In the genomic region with DNA sequence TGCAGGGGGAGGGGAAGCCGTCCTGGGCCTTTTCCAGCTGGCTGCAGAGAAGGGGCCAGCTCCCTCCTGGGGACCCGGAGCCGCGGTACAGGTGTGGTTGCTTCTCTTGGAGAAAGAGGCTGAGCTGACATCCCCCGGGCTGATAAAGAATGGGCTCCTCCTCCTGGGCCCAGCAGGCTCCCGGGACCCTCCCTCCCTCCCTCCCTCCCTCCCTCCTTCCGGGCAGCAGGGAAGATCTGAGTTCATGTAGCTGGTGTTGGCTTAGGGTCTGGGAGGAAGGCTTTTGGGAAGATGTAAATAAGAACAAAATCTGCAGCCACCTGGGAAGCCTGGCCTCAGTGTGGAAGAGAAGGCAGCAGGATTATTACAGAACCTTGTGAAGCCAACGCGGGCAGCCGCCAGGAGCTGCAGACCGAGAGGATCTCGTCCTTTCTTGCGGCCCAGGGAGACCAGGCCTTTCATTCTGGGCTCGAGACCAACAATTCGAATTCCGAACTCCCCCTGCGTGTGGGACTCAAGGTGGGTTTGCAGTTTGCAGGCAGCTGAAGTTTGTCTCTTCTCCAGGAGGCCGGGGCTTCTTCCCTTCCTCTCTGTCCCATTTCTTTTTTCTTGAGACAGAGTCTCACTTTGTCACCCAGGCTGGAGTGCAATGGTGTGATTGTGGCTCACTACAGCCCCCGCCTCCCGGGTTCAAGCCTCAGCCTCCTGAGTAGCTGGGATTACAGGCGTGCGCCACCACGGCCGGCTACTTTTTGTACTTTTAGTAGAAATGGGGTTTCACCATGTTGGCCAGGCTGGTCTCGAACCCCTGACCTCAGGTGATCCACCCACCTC, we compare ENCODE assay signal across 1 cellular context.
TF ChIP-seq lines count a peak whose summit lies in the region.

A gene with protein sequence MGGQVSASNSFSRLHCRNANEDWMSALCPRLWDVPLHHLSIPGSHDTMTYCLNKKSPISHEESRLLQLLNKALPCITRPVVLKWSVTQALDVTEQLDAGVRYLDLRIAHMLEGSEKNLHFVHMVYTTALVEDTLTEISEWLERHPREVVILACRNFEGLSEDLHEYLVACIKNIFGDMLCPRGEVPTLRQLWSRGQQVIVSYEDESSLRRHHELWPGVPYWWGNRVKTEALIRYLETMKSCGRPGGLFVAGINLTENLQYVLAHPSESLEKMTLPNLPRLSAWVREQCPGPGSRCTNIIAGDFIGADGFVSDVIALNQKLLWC (plus strand): TSS at position 216 of the 834 bp plus-strand sequence. CDS start 2,807 bp downstream, outside the sequence.

TF ChIP-seq in HepG2, 621 proteins besides CTCF, POLR2A, EP300 and RAD21 (continued from another document and continues in another):
- TF ChIP-seq, protein P1, sequence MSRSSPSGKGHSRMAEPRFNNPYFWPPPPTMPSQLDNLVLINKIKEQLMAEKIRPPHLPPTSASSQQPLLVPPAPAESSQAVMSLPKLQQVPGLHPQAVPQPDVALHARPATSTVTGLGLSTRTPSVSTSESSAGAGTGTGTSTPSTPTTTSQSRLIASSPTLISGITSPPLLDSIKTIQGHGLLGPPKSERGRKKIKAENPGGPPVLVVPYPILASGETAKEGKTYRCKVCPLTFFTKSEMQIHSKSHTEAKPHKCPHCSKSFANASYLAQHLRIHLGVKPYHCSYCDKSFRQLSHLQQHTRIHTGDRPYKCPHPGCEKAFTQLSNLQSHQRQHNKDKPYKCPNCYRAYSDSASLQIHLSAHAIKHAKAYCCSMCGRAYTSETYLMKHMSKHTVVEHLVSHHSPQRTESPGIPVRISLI (CRISPR knock-in tag; IDR thresholded peaks at IDR 0.05; ENCODE audit: borderline replicate concordance) = no peak
- TF ChIP-seq, protein P2, sequence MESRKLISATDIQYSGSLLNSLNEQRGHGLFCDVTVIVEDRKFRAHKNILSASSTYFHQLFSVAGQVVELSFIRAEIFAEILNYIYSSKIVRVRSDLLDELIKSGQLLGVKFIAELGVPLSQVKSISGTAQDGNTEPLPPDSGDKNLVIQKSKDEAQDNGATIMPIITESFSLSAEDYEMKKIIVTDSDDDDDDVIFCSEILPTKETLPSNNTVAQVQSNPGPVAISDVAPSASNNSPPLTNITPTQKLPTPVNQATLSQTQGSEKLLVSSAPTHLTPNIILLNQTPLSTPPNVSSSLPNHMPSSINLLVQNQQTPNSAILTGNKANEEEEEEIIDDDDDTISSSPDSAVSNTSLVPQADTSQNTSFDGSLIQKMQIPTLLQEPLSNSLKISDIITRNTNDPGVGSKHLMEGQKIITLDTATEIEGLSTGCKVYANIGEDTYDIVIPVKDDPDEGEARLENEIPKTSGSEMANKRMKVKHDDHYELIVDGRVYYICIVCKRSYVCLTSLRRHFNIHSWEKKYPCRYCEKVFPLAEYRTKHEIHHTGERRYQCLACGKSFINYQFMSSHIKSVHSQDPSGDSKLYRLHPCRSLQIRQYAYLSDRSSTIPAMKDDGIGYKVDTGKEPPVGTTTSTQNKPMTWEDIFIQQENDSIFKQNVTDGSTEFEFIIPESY (CRISPR knock-in tag; IDR thresholded peaks at IDR 0.05) = peak; percentile 61; the same call in 1 of the 2 replicates
- TF ChIP-seq ISX (CRISPR knock-in tag; conservative IDR thresholded peaks at IDR 0.05) (no peak), ZIK1 (CRISPR knock-in tag; IDR thresholded peaks at IDR 0.05; ENCODE audit: borderline replicate concordance, low read depth) (no peak), POLR2AphosphoS5 (IDR thresholded peaks at IDR 0.05; ENCODE audit: low read depth, low read length) (peak; percentile 28; the same call in 1 of the 2 replicates), SMAD1 (CRISPR knock-in tag; IDR thresholded peaks at IDR 0.05; ENCODE audit: borderline replicate concordance, low read depth) (no peak), CBFB (CRISPR knock-in tag; IDR thresholded peaks at IDR 0.05) (no peak), MIER2 (CRISPR knock-in tag; IDR thresholded peaks at IDR 0.05) (no peak), ZNF777 (CRISPR knock-in tag; IDR thresholded peaks at IDR 0.05) (no peak), ZNF773 (CRISPR knock-in tag; IDR thresholded peaks at IDR 0.05; ENCODE audit: borderline replicate concordance) (no peak), ZNF570 (CRISPR knock-in tag; IDR thresholded peaks at IDR 0.05; ENCODE audit: borderline replicate concordance) (no peak), ZSCAN30 (CRISPR knock-in tag; IDR thresholded peaks at IDR 0.05) (no peak), RARA (CRISPR knock-in tag; IDR thresholded peaks at IDR 0.05) (peak; percentile 34; the same call in 1 of the 2 replicates), NR2F1 (CRISPR knock-in tag; IDR thresholded peaks at IDR 0.05) (no peak), HNRNPL (IDR thresholded peaks at IDR 0.05; ENCODE audit: low read depth, low read length) (0 out of 2 replicates have a peak, but pooled peaks have one; percentile 31), SRSF1 (optimal IDR thresholded peaks at IDR 0.05; ENCODE audit: low read depth, low read length) (no peak), ZNF441 (CRISPR knock-in tag; IDR thresholded peaks at IDR 0.05; ENCODE audit: borderline replicate concordance) (no peak), HOXA9 (CRISPR knock-in tag; IDR thresholded peaks at IDR 0.05; ENCODE audit: borderline replicate concordance) (no peak)
- TF ChIP-seq, protein P3, sequence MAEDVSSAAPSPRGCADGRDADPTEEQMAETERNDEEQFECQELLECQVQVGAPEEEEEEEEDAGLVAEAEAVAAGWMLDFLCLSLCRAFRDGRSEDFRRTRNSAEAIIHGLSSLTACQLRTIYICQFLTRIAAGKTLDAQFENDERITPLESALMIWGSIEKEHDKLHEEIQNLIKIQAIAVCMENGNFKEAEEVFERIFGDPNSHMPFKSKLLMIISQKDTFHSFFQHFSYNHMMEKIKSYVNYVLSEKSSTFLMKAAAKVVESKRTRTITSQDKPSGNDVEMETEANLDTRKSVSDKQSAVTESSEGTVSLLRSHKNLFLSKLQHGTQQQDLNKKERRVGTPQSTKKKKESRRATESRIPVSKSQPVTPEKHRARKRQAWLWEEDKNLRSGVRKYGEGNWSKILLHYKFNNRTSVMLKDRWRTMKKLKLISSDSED (CRISPR knock-in tag; IDR thresholded peaks at IDR 0.05) = no peak
- TF ChIP-seq, protein P4, sequence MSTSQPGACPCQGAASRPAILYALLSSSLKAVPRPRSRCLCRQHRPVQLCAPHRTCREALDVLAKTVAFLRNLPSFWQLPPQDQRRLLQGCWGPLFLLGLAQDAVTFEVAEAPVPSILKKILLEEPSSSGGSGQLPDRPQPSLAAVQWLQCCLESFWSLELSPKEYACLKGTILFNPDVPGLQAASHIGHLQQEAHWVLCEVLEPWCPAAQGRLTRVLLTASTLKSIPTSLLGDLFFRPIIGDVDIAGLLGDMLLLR (CRISPR knock-in tag; IDR thresholded peaks at IDR 0.05) = no peak
- TF ChIP-seq, protein P5, sequence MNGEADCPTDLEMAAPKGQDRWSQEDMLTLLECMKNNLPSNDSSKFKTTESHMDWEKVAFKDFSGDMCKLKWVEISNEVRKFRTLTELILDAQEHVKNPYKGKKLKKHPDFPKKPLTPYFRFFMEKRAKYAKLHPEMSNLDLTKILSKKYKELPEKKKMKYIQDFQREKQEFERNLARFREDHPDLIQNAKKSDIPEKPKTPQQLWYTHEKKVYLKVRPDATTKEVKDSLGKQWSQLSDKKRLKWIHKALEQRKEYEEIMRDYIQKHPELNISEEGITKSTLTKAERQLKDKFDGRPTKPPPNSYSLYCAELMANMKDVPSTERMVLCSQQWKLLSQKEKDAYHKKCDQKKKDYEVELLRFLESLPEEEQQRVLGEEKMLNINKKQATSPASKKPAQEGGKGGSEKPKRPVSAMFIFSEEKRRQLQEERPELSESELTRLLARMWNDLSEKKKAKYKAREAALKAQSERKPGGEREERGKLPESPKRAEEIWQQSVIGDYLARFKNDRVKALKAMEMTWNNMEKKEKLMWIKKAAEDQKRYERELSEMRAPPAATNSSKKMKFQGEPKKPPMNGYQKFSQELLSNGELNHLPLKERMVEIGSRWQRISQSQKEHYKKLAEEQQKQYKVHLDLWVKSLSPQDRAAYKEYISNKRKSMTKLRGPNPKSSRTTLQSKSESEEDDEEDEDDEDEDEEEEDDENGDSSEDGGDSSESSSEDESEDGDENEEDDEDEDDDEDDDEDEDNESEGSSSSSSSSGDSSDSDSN (CRISPR knock-in tag; IDR thresholded peaks at IDR 0.05) = 0 out of 2 replicates have a peak, but pooled peaks have one; percentile 24
- TF ChIP-seq, protein P6, sequence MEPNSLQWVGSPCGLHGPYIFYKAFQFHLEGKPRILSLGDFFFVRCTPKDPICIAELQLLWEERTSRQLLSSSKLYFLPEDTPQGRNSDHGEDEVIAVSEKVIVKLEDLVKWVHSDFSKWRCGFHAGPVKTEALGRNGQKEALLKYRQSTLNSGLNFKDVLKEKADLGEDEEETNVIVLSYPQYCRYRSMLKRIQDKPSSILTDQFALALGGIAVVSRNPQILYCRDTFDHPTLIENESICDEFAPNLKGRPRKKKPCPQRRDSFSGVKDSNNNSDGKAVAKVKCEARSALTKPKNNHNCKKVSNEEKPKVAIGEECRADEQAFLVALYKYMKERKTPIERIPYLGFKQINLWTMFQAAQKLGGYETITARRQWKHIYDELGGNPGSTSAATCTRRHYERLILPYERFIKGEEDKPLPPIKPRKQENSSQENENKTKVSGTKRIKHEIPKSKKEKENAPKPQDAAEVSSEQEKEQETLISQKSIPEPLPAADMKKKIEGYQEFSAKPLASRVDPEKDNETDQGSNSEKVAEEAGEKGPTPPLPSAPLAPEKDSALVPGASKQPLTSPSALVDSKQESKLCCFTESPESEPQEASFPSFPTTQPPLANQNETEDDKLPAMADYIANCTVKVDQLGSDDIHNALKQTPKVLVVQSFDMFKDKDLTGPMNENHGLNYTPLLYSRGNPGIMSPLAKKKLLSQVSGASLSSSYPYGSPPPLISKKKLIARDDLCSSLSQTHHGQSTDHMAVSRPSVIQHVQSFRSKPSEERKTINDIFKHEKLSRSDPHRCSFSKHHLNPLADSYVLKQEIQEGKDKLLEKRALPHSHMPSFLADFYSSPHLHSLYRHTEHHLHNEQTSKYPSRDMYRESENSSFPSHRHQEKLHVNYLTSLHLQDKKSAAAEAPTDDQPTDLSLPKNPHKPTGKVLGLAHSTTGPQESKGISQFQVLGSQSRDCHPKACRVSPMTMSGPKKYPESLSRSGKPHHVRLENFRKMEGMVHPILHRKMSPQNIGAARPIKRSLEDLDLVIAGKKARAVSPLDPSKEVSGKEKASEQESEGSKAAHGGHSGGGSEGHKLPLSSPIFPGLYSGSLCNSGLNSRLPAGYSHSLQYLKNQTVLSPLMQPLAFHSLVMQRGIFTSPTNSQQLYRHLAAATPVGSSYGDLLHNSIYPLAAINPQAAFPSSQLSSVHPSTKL (CRISPR knock-in tag; IDR thresholded peaks at IDR 0.05) = peak; percentile 7; the same call in 1 of the 2 replicates
- TF ChIP-seq, protein P7, sequence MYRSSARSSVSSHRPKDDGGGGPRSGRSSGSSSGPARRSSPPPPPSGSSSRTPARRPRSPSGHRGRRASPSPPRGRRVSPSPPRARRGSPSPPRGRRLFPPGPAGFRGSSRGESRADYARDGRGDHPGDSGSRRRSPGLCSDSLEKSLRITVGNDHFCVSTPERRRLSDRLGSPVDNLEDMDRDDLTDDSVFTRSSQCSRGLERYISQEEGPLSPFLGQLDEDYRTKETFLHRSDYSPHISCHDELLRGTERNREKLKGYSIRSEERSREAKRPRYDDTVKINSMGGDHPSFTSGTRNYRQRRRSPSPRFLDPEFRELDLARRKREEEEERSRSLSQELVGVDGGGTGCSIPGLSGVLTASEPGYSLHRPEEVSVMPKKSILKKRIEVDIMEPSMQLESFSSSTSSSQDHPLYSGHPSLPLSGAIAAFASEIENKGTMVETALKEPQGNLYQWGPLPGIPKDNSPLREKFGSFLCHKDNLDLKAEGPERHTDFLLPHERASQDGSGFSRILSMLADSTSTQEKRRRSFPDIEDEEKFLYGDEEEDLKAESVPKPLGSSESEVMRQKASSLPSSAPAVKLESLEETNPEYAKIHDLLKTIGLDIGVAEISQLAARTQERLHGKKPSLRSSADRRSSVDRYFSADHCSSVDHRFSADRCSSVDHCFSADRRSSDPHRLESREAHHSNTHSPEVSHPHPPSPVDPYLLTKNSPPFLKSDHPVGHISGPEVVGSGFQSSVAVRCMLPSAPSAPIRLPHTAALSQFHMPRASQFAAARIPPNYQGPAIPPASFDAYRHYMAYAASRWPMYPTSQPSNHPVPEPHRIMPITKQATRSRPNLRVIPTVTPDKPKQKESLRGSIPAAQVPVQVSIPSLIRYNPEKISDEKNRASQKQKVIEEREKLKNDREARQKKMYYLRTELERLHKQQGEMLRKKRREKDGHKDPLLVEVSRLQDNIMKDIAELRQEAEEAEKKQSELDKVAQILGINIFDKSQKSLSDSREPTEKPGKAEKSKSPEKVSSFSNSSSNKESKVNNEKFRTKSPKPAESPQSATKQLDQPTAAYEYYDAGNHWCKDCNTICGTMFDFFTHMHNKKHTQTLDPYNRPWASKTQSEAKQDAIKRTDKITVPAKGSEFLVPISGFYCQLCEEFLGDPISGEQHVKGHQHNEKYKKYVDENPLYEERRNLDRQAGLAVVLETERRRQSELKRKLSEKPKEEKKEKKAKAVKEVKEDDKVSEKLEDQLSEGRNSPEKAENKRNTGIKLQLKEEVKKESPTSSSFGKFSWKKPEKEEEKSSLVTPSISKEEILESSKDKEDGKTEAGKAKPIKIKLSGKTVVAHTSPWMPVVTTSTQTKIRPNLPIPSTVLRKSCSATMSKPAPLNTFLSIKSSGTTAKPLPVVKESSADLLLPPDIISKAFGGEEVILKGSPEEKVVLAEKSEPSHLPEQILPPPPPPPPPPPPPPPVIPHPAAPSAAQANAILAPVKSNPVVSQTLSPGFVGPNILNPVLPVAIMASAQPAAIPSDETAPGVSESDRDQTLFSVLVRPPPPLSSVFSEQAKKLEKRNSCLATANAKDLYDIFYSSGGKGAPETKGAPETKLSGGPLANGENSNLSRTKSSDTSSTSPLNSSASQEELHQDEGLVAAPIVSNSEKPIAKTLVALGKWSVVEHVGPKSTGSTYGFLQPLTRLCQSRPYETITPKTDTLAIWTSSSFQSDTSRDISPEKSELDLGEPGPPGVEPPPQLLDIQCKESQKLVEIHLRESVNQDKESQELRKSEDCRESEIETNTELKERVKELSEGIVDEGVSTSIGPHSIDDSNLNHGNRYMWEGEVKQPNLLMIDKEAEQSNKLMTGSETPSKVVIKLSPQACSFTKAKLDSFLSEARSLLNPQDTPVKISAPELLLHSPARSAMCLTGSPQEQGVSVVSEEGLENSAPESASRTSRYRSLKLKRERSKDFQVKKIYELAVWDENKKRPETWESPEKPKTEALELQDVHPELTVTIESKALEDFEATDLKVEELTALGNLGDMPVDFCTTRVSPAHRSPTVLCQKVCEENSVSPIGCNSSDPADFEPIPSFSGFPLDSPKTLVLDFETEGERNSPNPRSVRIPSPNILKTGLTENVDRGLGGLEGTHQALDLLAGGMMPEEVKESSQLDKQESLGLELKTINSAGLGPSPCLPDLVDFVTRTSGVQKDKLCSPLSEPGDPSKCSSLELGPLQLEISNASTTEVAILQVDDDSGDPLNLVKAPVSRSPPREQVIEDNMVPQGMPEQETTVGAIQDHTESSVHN (CRISPR knock-in tag; IDR thresholded peaks at IDR 0.05) = no peak
- TF ChIP-seq, protein P8, sequence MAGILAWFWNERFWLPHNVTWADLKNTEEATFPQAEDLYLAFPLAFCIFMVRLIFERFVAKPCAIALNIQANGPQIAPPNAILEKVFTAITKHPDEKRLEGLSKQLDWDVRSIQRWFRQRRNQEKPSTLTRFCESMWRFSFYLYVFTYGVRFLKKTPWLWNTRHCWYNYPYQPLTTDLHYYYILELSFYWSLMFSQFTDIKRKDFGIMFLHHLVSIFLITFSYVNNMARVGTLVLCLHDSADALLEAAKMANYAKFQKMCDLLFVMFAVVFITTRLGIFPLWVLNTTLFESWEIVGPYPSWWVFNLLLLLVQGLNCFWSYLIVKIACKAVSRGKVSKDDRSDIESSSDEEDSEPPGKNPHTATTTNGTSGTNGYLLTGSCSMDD (CRISPR knock-in tag; IDR thresholded peaks at IDR 0.05) = no peak
